ENCODE assay signal across 13 cellular contexts in the genomic region with DNA sequence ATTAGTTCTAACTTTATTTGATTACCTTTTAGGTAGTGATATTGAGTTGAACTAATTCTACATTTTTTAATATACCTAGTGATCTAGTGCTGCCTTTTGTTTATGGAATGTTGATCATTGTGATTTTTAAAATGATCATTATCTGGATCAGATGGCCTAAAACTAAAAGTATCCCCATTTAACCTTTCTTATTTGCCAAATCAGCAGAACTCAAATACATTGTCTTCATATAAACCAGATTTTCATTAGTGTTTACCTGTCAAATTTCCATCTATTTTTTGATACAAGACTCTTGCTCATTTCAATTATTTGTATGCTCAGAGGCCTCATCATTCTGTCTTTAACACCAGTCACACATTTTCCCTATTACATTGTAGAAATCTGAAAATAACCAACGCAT.
DNase-seq lines count a peak whose midpoint lies in the region; ATAC-seq and FAIRE-seq lines count a peak whose summit lies in the region.
"Had no signal": no experiment of that assay in that cellular context is flagged by ENCODE, and none has a peak within 500 bp of the region (broad histone marks: within the 10 kb centered on the region; RNA-seq: fewer than 3 reads in every experiment).

No MANE protein-coding gene starts in this region.

- peaks cover 6% of the 10 kb centered on the region; the same call in 1 of the 2 replicates for H3K36me3 ChIP-seq in KOPT-K1 (ENCODE audit: insufficient read depth, low read length)
- H3K36me3 ChIP-seq: BLaER1 had no signal

- H3K4me3 Mint-ChIP-seq in naive thymus-derived CD8-positive, alpha-beta T cell, result no peak overlapping the region
- H3K4me3 Mint-ChIP-seq: CD4-positive, CD25-positive, alpha-beta regulatory T cell; IgD-negative memory B cell had no signal

- no peak overlapping the region for H3K27ac Mint-ChIP-seq in naive thymus-derived CD8-positive, alpha-beta T cell
- H3K27ac Mint-ChIP-seq: CD4-positive, CD25-positive, alpha-beta regulatory T cell; IgD-negative memory B cell had no signal

- POLR2A ChIA-PET in naive thymus-derived CD8-positive, alpha-beta T cell (lab: Charles Lee), result no interaction called here

- no peak for DNase-seq in frontal cortex (ENCODE audit: low spot score in 2 of 2)
- DNase-seq in globus pallidus (ENCODE audit: low spot score), result no peak
- no peak for DNase-seq in NCI-H1436 treated with DMSO at 0.1 percent for 48 hours (lab: John Stamatoyannopoulos, UW)
- no peak for DNase-seq in naive thymus-derived CD8-positive, alpha-beta T cell
- DNase-seq: AML-193; CD4-positive, CD25-positive, alpha-beta regulatory T cell; DMS53; HCEC 1CT had no signal

- H3K4me1 Mint-ChIP-seq in naive thymus-derived CD8-positive, alpha-beta T cell, result peaks cover 0 to 3% (median 0%) of the 10 kb centered on the region in 4 donors

- no peaks in the 10 kb centered on the region for H3K36me3 Mint-ChIP-seq in naive thymus-derived CD8-positive, alpha-beta T cell
- H3K36me3 Mint-ChIP-seq: CD4-positive, CD25-positive, alpha-beta regulatory T cell had no signal

- H3K27ac ChIP-seq in KOPT-K1 (ENCODE audit: low read depth, low read length, poor library complexity, severe bottlenecking), result peak overlapping the region; percentile 96
- H3K27ac ChIP-seq in angular gyrus (ENCODE audit: low read depth, low read length), result peak overlapping the region; percentile 68
- H3K27ac ChIP-seq: BLaER1 had no signal

- H3K9me3 Mint-ChIP-seq in naive thymus-derived CD8-positive, alpha-beta T cell, result no peaks in the 10 kb centered on the region
- H3K9me3 Mint-ChIP-seq: IgD-negative memory B cell had no signal

- peak; percentile 31 for FAIRE-seq in frontal cortex (lab: Jason Lieb, UNC)

- no peak for ATAC-seq in naive thymus-derived CD8-positive, alpha-beta T cell
- ATAC-seq in GM21786 (IDR thresholded peaks at IDR 0.05; ENCODE audit: unreplicated experiment), result no peak

- no peaks in the 10 kb centered on the region for H3K9me3 ChIP-seq in KOPT-K1 (ENCODE audit: insufficient read depth, low read length, poor library complexity, severe bottlenecking)
- H3K9me3 ChIP-seq: BLaER1 had no signal

- no peaks in the 10 kb centered on the region for H3K27me3 Mint-ChIP-seq in naive thymus-derived CD8-positive, alpha-beta T cell
- H3K27me3 Mint-ChIP-seq: CD4-positive, CD25-positive, alpha-beta regulatory T cell had no signal
